ENCODE assay signal across 39 cellular contexts in genomic region chrX:47543496-47543895, GRCh38.
"Had no signal": no experiment of that assay in that cellular context is flagged by ENCODE, and none has a peak within 500 bp of the region (broad histone marks: within the 10 kb centered on the region; RNA-seq: fewer than 3 reads in every experiment).

No MANE protein-coding gene starts in this region.

- DNase-seq: activated effector memory CD4-positive, alpha-beta T cell treated with anti-CD3 and anti-CD28 coated beads, Interleukin-2, amount 50 U/mL, for 16 hours; activated effector memory CD4-positive, alpha-beta T cell treated with Interleukin-2 at 50 U/mL for 16 hours; activated gamma-delta T cell; activated gamma-delta T cell treated with Interleukin-2 at 50 U/mL for 16 hours; activated naive CD4-positive, alpha-beta T cell; activated naive CD4-positive, alpha-beta T cell treated with anti-CD3 and anti-CD28 coated beads for 36 hours; activated naive CD4-positive, alpha-beta T cell treated with anti-CD3 and anti-CD28 coated beads, Interleukin-2, amount 10 ng/mL, durations not matched to agents 7 days and 5 days; activated naive CD4-positive, alpha-beta T cell treated with anti-CD3 and anti-CD28 coated beads, Interleukin-2, amount 50 U/mL, for 16 hours; activated naive CD4-positive, alpha-beta T cell treated with Interleukin-2 at 50 U/mL for 16 hours; activated naive CD8-positive, alpha-beta T cell treated with anti-CD3 and anti-CD28 coated beads for 36 hours; activated naive CD8-positive, alpha-beta T cell treated with anti-CD3 and anti-CD28 coated beads, Interleukin-2, amount 10 ng/mL, durations not matched to agents 7 days and 5 days; activated naive CD8-positive, alpha-beta T cell treated with anti-CD3 and anti-CD28 coated beads, Interleukin-2, amount 50 U/mL, for 24 hours; activated T-cell treated with anti-CD3 and anti-CD28 coated beads for 4 hours; activated T-cell treated with anti-CD3 and anti-CD28 coated beads, Interleukin-2, amount 50 U/mL, for 1 hour; activated T-cell treated with anti-CD3 and anti-CD28 coated beads, Interleukin-2, amount 50 U/mL, for 24 hours; activated T-cell treated with anti-CD3 and anti-CD28 coated beads, Interleukin-2, amount 50 U/mL, for 4 hours; activated T-cell treated with anti-CD3 and anti-CD28 coated beads, Interleukin-2, amount 50 U/mL, for 48 hours; activated T-cell treated with anti-CD3 and anti-CD28 coated beads, Interleukin-2, amount 50 U/mL, for 72 hours; adrenal gland; amniotic stem cell; amygdala; anterior cingulate cortex; aorta; body of pancreas; brain microvascular endothelial cell; caudate nucleus; central memory CD4-positive, alpha-beta T cell; cerebellar nuclear complex had no signal

- H3K27me3 Mint-ChIP-seq: activated naive CD4-positive, alpha-beta T cell treated with anti-CD3 and anti-CD28 coated beads, Interleukin-2, amount 10 ng/mL, durations not matched to agents 7 days and 5 days; activated naive CD4-positive, alpha-beta T cell treated with anti-CD3 and anti-CD28 coated beads, Interleukin-2, amount 50 U/mL, for 24 hours; activated naive CD8-positive, alpha-beta T cell; activated naive CD8-positive, alpha-beta T cell treated with anti-CD3 and anti-CD28 coated beads for 36 hours; activated naive CD8-positive, alpha-beta T cell treated with anti-CD3 and anti-CD28 coated beads, Interleukin-2, amount 10 ng/mL, durations not matched to agents 7 days and 5 days; activated naive CD8-positive, alpha-beta T cell treated with anti-CD3 and anti-CD28 coated beads, Interleukin-2, amount 50 U/mL, for 24 hours; activated T-helper 17 cell treated with anti-CD3 and anti-CD28 coated beads, Interleukin-2, amount 50 U/mL, for 72 hours; brain; central memory CD8-positive, alpha-beta T cell had no signal

- H3K4me3 ChIP-seq: adrenal gland, ascending aorta, body of pancreas, breast epithelium, cardiac muscle cell had no signal

- ATAC-seq: activated naive CD4-positive, alpha-beta T cell treated with anti-CD3 and anti-CD28 coated beads, Interleukin-2, amount 50 U/mL, for 72 hours; activated naive CD8-positive, alpha-beta T cell treated with anti-CD3 and anti-CD28 coated beads, Interleukin-2, amount 50 U/mL, for 24 hours; activated T-cell treated with anti-CD3 and anti-CD28 coated beads, Interleukin-2, amount 50 U/mL, for 4 hours; activated T-cell treated with anti-CD3 and anti-CD28 coated beads, Interleukin-2, amount 50 U/mL, for 72 hours; activated T-helper 17 cell treated with anti-CD3 and anti-CD28 coated beads, Interleukin-2, amount 50 U/mL, for 72 hours; body of pancreas had no signal

- H3K27me3 ChIP-seq: adrenal gland, ascending aorta, body of pancreas, brain microvascular endothelial cell, cardiac muscle cell had no signal

- H3K36me3 Mint-ChIP-seq: activated naive CD4-positive, alpha-beta T cell treated with anti-CD3 and anti-CD28 coated beads, Interleukin-2, amount 10 ng/mL, durations not matched to agents 7 days and 5 days; activated naive CD4-positive, alpha-beta T cell treated with anti-CD3 and anti-CD28 coated beads, Interleukin-2, amount 50 U/mL, for 24 hours; activated naive CD4-positive, alpha-beta T cell treated with anti-CD3 and anti-CD28 coated beads, Interleukin-2, amount 50 U/mL, for 72 hours; activated naive CD8-positive, alpha-beta T cell; activated naive CD8-positive, alpha-beta T cell treated with anti-CD3 and anti-CD28 coated beads for 36 hours; activated naive CD8-positive, alpha-beta T cell treated with anti-CD3 and anti-CD28 coated beads, Interleukin-2, amount 10 ng/mL, durations not matched to agents 7 days and 5 days; brain had no signal

- H3K4me1 ChIP-seq: adrenal gland, body of pancreas, breast epithelium had no signal

- H3K4me3 Mint-ChIP-seq: activated naive CD4-positive, alpha-beta T cell treated with anti-CD3 and anti-CD28 coated beads for 36 hours; activated naive CD4-positive, alpha-beta T cell treated with anti-CD3 and anti-CD28 coated beads, Interleukin-2, amount 10 ng/mL, durations not matched to agents 7 days and 5 days; activated naive CD4-positive, alpha-beta T cell treated with anti-CD3 and anti-CD28 coated beads, Interleukin-2, amount 50 U/mL, for 24 hours; activated naive CD8-positive, alpha-beta T cell; activated naive CD8-positive, alpha-beta T cell treated with anti-CD3 and anti-CD28 coated beads for 36 hours; activated naive CD8-positive, alpha-beta T cell treated with anti-CD3 and anti-CD28 coated beads, Interleukin-2, amount 10 ng/mL, durations not matched to agents 7 days and 5 days; activated naive CD8-positive, alpha-beta T cell treated with anti-CD3 and anti-CD28 coated beads, Interleukin-2, amount 50 U/mL, for 24 hours; activated T-cell treated with anti-CD3 and anti-CD28 coated beads, Interleukin-2, amount 50 U/mL, for 24 hours; activated T-cell treated with anti-CD3 and anti-CD28 coated beads, Interleukin-2, amount 50 U/mL, for 4 hours; activated T-cell treated with anti-CD3 and anti-CD28 coated beads, Interleukin-2, amount 50 U/mL, for 72 hours; activated T-helper 1 cell treated with anti-CD3 and anti-CD28 coated beads, Interleukin-12 subunit alpha, Interleukin-12 subunit beta, Interleukin-2, Interleukin-4 antibody, amounts not matched to agents 30 ng/mL and 10 ng/mL and 1 ng/mL, durations not matched to agents 14 hours and 24 hours and 36 hours; activated T-helper 17 cell treated with anti-CD3 and anti-CD28 coated beads, Interleukin-2, amount 50 U/mL, for 72 hours; brain; central memory CD8-positive, alpha-beta T cell had no signal

- H3K36me3 ChIP-seq: adrenal gland, ascending aorta, brain microvascular endothelial cell, breast epithelium, cardiac muscle cell had no signal

- H3K9me3 Mint-ChIP-seq: activated naive CD4-positive, alpha-beta T cell treated with anti-CD3 and anti-CD28 coated beads for 36 hours; activated naive CD4-positive, alpha-beta T cell treated with anti-CD3 and anti-CD28 coated beads, Interleukin-2, amount 10 ng/mL, durations not matched to agents 7 days and 5 days; activated naive CD4-positive, alpha-beta T cell treated with anti-CD3 and anti-CD28 coated beads, Interleukin-2, amount 50 U/mL, for 24 hours; activated naive CD4-positive, alpha-beta T cell treated with anti-CD3 and anti-CD28 coated beads, Interleukin-2, amount 50 U/mL, for 72 hours; activated naive CD8-positive, alpha-beta T cell treated with anti-CD3 and anti-CD28 coated beads for 36 hours; activated naive CD8-positive, alpha-beta T cell treated with anti-CD3 and anti-CD28 coated beads, Interleukin-2, amount 10 ng/mL, durations not matched to agents 7 days and 5 days; activated naive CD8-positive, alpha-beta T cell treated with anti-CD3 and anti-CD28 coated beads, Interleukin-2, amount 50 U/mL, for 24 hours; activated T-cell treated with anti-CD3 and anti-CD28 coated beads, Interleukin-2, amount 50 U/mL, for 24 hours; activated T-cell treated with anti-CD3 and anti-CD28 coated beads, Interleukin-2, amount 50 U/mL, for 4 hours; activated T-cell treated with anti-CD3 and anti-CD28 coated beads, Interleukin-2, amount 50 U/mL, for 72 hours; activated T-helper 1 cell treated with anti-CD3 and anti-CD28 coated beads, Interleukin-12 subunit alpha, Interleukin-12 subunit beta, Interleukin-2, Interleukin-4 antibody, amounts not matched to agents 30 ng/mL and 10 ng/mL and 1 ng/mL, durations not matched to agents 14 hours and 24 hours and 36 hours; activated T-helper 17 cell treated with anti-CD3 and anti-CD28 coated beads, Interleukin-2, amount 50 U/mL, for 72 hours; activated T-helper 2 cell treated with anti-CD3 and anti-CD28 coated beads, Interferon-gamma antibody, Interleukin-2, Interleukin-4, amounts not matched to agents 10 μg/mL and 5 μg/mL and 100 μg/mL, durations not matched to agents 14 hours and 24 hours and 36 hours; brain; central memory CD8-positive, alpha-beta T cell had no signal

- H3K4me1 Mint-ChIP-seq: activated naive CD4-positive, alpha-beta T cell treated with anti-CD3 and anti-CD28 coated beads, Interleukin-2, amount 10 ng/mL, durations not matched to agents 7 days and 5 days; activated naive CD4-positive, alpha-beta T cell treated with anti-CD3 and anti-CD28 coated beads, Interleukin-2, amount 50 U/mL, for 24 hours; activated naive CD8-positive, alpha-beta T cell treated with anti-CD3 and anti-CD28 coated beads for 36 hours; activated naive CD8-positive, alpha-beta T cell treated with anti-CD3 and anti-CD28 coated beads, Interleukin-2, amount 10 ng/mL, durations not matched to agents 7 days and 5 days; activated naive CD8-positive, alpha-beta T cell treated with anti-CD3 and anti-CD28 coated beads, Interleukin-2, amount 50 U/mL, for 24 hours; central memory CD8-positive, alpha-beta T cell had no signal

- H3K9me3 ChIP-seq: adrenal gland, ascending aorta, body of pancreas, breast epithelium had no signal

- H3K27ac ChIP-seq: adrenal gland, ascending aorta, body of pancreas, brain microvascular endothelial cell, breast epithelium, cardiac muscle cell had no signal

- H3K27ac Mint-ChIP-seq: activated naive CD4-positive, alpha-beta T cell treated with anti-CD3 and anti-CD28 coated beads for 36 hours; activated naive CD4-positive, alpha-beta T cell treated with anti-CD3 and anti-CD28 coated beads, Interleukin-2, amount 10 ng/mL, durations not matched to agents 7 days and 5 days; activated naive CD4-positive, alpha-beta T cell treated with anti-CD3 and anti-CD28 coated beads, Interleukin-2, amount 50 U/mL, for 24 hours; activated naive CD4-positive, alpha-beta T cell treated with anti-CD3 and anti-CD28 coated beads, Interleukin-2, amount 50 U/mL, for 72 hours; activated naive CD8-positive, alpha-beta T cell; activated naive CD8-positive, alpha-beta T cell treated with anti-CD3 and anti-CD28 coated beads for 36 hours; activated naive CD8-positive, alpha-beta T cell treated with anti-CD3 and anti-CD28 coated beads, Interleukin-2, amount 10 ng/mL, durations not matched to agents 7 days and 5 days; activated naive CD8-positive, alpha-beta T cell treated with anti-CD3 and anti-CD28 coated beads, Interleukin-2, amount 50 U/mL, for 24 hours; activated T-cell treated with anti-CD3 and anti-CD28 coated beads, Interleukin-2, amount 50 U/mL, for 24 hours; activated T-cell treated with anti-CD3 and anti-CD28 coated beads, Interleukin-2, amount 50 U/mL, for 72 hours; activated T-helper 1 cell treated with anti-CD3 and anti-CD28 coated beads, Interleukin-12 subunit alpha, Interleukin-12 subunit beta, Interleukin-2, Interleukin-4 antibody, amounts not matched to agents 30 ng/mL and 10 ng/mL and 1 ng/mL, durations not matched to agents 14 hours and 24 hours and 36 hours; activated T-helper 17 cell treated with anti-CD3 and anti-CD28 coated beads, Interleukin-2, amount 50 U/mL, for 72 hours; activated T-helper 2 cell treated with anti-CD3 and anti-CD28 coated beads, Interferon-gamma antibody, Interleukin-2, Interleukin-4, amounts not matched to agents 10 μg/mL and 5 μg/mL and 100 μg/mL, durations not matched to agents 14 hours and 24 hours and 36 hours; brain had no signal
